Comparison of ENCODE assay signal across 9 cellular contexts in the genomic region with DNA sequence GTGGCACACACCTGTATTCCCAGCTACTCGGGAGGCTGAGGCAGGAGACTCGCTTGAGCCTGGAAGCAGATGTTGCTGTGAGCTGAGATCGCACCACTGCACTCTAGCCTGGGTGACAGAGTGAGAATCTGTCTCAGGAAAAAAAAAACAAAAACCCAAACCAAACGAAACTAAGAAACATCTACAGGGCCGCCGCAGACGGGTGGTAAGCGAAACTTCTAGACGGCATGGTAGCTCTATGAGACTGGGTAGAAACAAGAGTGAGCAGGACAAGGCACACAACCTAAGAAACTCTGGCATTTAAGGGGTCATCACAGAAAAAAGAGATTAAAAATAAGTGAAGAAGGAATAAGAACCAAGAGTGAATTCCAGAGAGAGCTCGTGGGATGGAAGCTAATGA.
"Had no signal": no experiment of that assay in that cellular context is flagged by ENCODE, and none has a peak within 500 bp of the region (broad histone marks: within the 10 kb centered on the region; RNA-seq: fewer than 3 reads in every experiment).

No MANE protein-coding gene starts in this region.

- H3K4me3 ChIP-seq: GM23248, GM23338, HAP-1 had no signal

- H2AFZ ChIP-seq: GM23248, GM23338 had no signal

- DNase-seq: GM23248, GOT3, H7, H9, HCEC 1CT, HFFc6 had no signal

- H3K4me2 ChIP-seq: GM23338 had no signal

- ATAC-seq: GM23338, HCT116 had no signal

- H3K27ac ChIP-seq: GM23248 had no signal

- H3K36me3 ChIP-seq: HAP-1 had no signal

- H3K9ac ChIP-seq: GM23248 had no signal

- H3K4me1 ChIP-seq: HAP-1 had no signal

- H3K9me3 ChIP-seq: HAP-1 had no signal
